8 cellular contexts compared by ENCODE assay signal in the genomic region with DNA sequence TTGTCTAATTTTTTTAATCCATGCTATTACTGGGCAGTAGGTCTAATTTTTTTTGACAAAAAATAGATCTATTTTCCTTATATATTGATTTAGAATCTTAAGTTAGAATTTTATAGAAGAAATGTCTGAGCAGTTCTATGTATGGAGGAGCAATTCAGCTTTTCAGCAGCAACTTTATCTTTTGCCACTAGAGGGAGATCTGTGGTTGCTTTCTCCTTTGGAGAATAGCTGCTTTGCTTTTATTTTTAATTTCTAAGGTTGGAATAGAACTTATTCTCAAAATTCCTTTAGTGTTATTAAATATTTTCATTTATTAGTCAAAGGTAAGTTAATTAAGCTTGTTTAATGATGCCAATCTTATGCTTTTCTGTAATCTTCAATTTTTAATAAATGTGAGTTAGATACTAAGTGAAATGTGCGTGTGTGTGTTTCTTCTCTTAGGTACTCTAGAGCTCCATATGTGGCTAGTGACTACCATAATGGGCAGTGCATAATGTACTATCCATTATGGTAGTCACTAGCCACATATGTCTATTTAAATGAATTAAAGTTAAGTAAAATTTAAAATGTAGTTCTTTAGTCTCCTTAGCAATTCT. TPM values are rescaled to one million over a fixed set of nuclear protein-coding genes. Genes with fewer than 3 reads are reported as not detected.
DNase-seq lines count a peak whose midpoint lies in the region; ATAC-seq, FAIRE-seq and TF ChIP-seq lines count a peak whose summit lies in the region.

No MANE protein-coding gene starts in this region.

- DNase-seq in NCI-H345 (lab: John Stamatoyannopoulos, UW) (peak; percentile 28), NCI-H345 treated with DMSO at 0.1 percent for 48 hours (lab: John Stamatoyannopoulos, UW; ENCODE audit: unreplicated experiment) (no peak), NCI-H1048 (lab: John Stamatoyannopoulos, UW) (peak; percentile 6), bronchial epithelial cell (ENCODE audit: low read depth) (peak; percentile 17), lung (ENCODE audit: low spot score) (no peak), HTR-8/SVneo (ENCODE audit: insufficient read length, low spot score) (no peak)
- no peak for DNase-seq in stimulated activated CD4-positive, alpha-beta T cell treated with anti-CD3 and anti-CD28 coated beads, Interleukin-12 subunit alpha, Interleukin-12 subunit beta, amount 100 ng/mL, for 4 hours

- H3K4me3 ChIP-seq in bronchial epithelial cell (ENCODE audit: low read depth, low read length) = no peak overlapping the region
- no peak overlapping the region for H3K4me3 ChIP-seq in lung

- no peaks in the 10 kb centered on the region for H3K4me1 ChIP-seq in lung (ENCODE audit: control insufficient read depth in 2 of 2, insufficient read depth in 2 of 2, low read length in 2 of 2)

- ATAC-seq in GM21529 (IDR thresholded peaks at IDR 0.05; ENCODE audit: unreplicated experiment) (peak; percentile 61), lung (ENCODE audit: insufficient read depth, low FRiP score) (no peak)

- H3K27ac ChIP-seq in lung (ENCODE audit: low read depth in 1 of 2, low read length in 1 of 2) = no peak overlapping the region

- TF ChIP-seq CTCF in bronchial epithelial cell (IDR thresholded peaks at IDR 0.05; ENCODE audit: insufficient read depth, low read length, severe bottlenecking) (peak; percentile 56), lung (IDR thresholded peaks at IDR 0.05; ENCODE audit: control extremely low read depth, extremely low read depth) (peak; percentile 22)

- H3K9me3 ChIP-seq in lung (ENCODE audit: control insufficient read depth in 2 of 2, insufficient read depth in 1 of 2, low read length in 1 of 2) = no peaks in the 10 kb centered on the region

- FAIRE-seq in bronchial epithelial cell (lab: Jason Lieb, UNC) (no peak), HTR-8/SVneo (lab: Jason Lieb, UNC) (no peak)

- H3K36me3 ChIP-seq in bronchial epithelial cell (ENCODE audit: control insufficient read depth, insufficient read depth, low read length) (no peaks in the 10 kb centered on the region), lung (ENCODE audit: control insufficient read depth in 2 of 2, insufficient read depth in 2 of 2, low read length in 2 of 2) (peaks cover 3 to 4% of the 10 kb centered on the region in 2 donors)

- H3K27me3 ChIP-seq in bronchial epithelial cell (ENCODE audit: control insufficient read depth, insufficient read depth, low read length) = no peaks in the 10 kb centered on the region
- no peaks in the 10 kb centered on the region for H3K27me3 ChIP-seq in lung (ENCODE audit: control insufficient read depth, insufficient read depth)

- 94 to 100% methylated on average over 1 of the region's 1 CpG for WGBS in lung, 2 donors

RNA-seq across cellular contexts. Expression of gene FAM199X, which starts 29.3 kb away (rescaled TPM):
- total RNA-seq in bronchial epithelial cell (30.1 and 31.9 TPM in 2 replicates), lung (10 to 100 TPM; 15.1 to 30.5 TPM)
- polyA plus RNA-seq in lung = 1 to 10 TPM; 7.5 to 8.6 TPM

RNA-seq across cellular contexts. Expression of gene SLC25A53, which starts 38.8 kb away (rescaled TPM):
- total RNA-seq in bronchial epithelial cell = 4.2 and 7.0 TPM in 2 replicates
- 10 to 100 TPM in 1 of 2 donors, 1 to 10 TPM in 1; 6.2 to 29.4 TPM for total RNA-seq in lung
- 1 to 10 TPM; 4.8 to 5.7 TPM for polyA plus RNA-seq in lung

RNA-seq across cellular contexts. Expression of gene ESX1, which starts 59.1 kb away (rescaled TPM):
- total RNA-seq in bronchial epithelial cell = not detected in 2 replicates
- total RNA-seq in lung = not detected
- not detected for polyA plus RNA-seq in lung

Comparison
In these comparisons a context has a peak if more than half of its experiments do, and no peak if none do; other contexts are left out.
1. DNase-seq: peak in NCI-H345 (single experiment), NCI-H1048 (single experiment) and bronchial epithelial cell (single experiment); none in NCI-H345 treated with DMSO at 0.1 percent for 48 hours (single experiment), lung (single experiment), stimulated activated CD4-positive, alpha-beta T cell treated with anti-CD3 and anti-CD28 coated beads, Interleukin-12 subunit alpha, Interleukin-12 subunit beta, amount 100 ng/mL, for 4 hours (single experiment) and HTR-8/SVneo (single experiment).